ENCODE assay signal across 8 cellular contexts in genomic region chr10:124063736-124064135, GRCh38. TPM values are rescaled to one million over a fixed set of nuclear protein-coding genes. Genes with fewer than 3 reads are reported as not detected.
DNase-seq lines count a peak whose midpoint lies in the region; ATAC-seq and TF ChIP-seq lines count a peak whose summit lies in the region.

No MANE protein-coding gene starts in this region.

- WGBS in stomach, 5 donors: 23 to 36% (median 35%) methylated on average over 6 of the region's 6 CpGs

- H3K4me3 ChIP-seq in stomach: no peak overlapping the region

- H3K4me1 ChIP-seq in stomach: peaks cover 22 to 71% (median 47%) of the 10 kb centered on the region in 4 donors

- no peaks in the 10 kb centered on the region for H3K9me3 ChIP-seq in stomach

- intact Hi-C loops in stomach (cut with DNase I; ENCODE audit: low total_unique reads): no loop called here

- POLR2A ChIA-PET in HEK293T (lab: Yijun Ruan, JAX): no interaction called here

- H3K27me3 ChIP-seq in stomach: no peaks in the 10 kb centered on the region

- ATAC-seq in GM18861 (IDR thresholded peaks at IDR 0.05; ENCODE audit: unreplicated experiment): no peak

- TF ChIP-seq CTCF in stomach (IDR thresholded peaks at IDR 0.05): no peak

- peak overlapping the region in 4 of 5 donors; percentile 39 to 83 (median 75) for H3K27ac ChIP-seq in stomach

- H3K36me3 ChIP-seq in stomach: no peaks in the 10 kb centered on the region

- no peak for TF ChIP-seq EP300 in stomach (IDR thresholded peaks at IDR 0.05)

- DNase-seq in SIG-M5 treated with dmso at 0.1 percent for 504 hours (lab: John Stamatoyannopoulos, UW; ENCODE audit: unreplicated experiment) (peak; percentile 43), SIG-M5 (lab: John Stamatoyannopoulos, UW) (no peak), NOMO-1 (lab: John Stamatoyannopoulos, UW; ENCODE audit: unreplicated experiment in 2 of 2) (peak; percentile 32 to 79), fibroblast of peridontal ligament (ENCODE audit: extremely low read depth) (peak; percentile 66), stomach (no peak), NCI-H226 (no peak), HEK293T (ENCODE audit: extremely low spot score) (no peak)

- no peak for TF ChIP-seq POLR2A in stomach (IDR thresholded peaks at IDR 0.05)

- CTCF ChIA-PET in HEK293T (lab: Yijun Ruan, JAX): no interaction called here

TF ChIP-seq in HEK293T, 16 proteins besides CTCF, POLR2A, EP300 and RAD21:
- no peak for TF ChIP-seq FOXA1 (IDR thresholded peaks at IDR 0.05)
- no peak for TF ChIP-seq CTBP1 (IDR thresholded peaks at IDR 0.05; ENCODE audit: borderline replicate concordance)
- TF ChIP-seq NFRKB (IDR thresholded peaks at IDR 0.05): no peak

RNA-seq across cellular contexts. Expression of gene CHST15, which starts 29.7 kb away (rescaled TPM):
- total RNA-seq in stomach: 10 to 100 TPM in 4 of 5 donors, 1 to 10 TPM in 1; 2.6 to 30.4 (median 22.8) TPM
- 1 to 10 TPM; 5.2 to 7.3 (median 5.7) TPM for polyA plus RNA-seq in stomach

Comparison
In these comparisons a context has a peak if more than half of its experiments do, and no peak if none do; other contexts are left out.
1. DNase-seq: peak in SIG-M5 treated with dmso at 0.1 percent for 504 hours (single experiment), NOMO-1 (2 of 2) and fibroblast of peridontal ligament (single experiment); none in SIG-M5 (single experiment), stomach (single experiment), NCI-H226 (single experiment) and HEK293T (single experiment).